Comparison of ENCODE assay signal across 8 cellular contexts in the genomic region with DNA sequence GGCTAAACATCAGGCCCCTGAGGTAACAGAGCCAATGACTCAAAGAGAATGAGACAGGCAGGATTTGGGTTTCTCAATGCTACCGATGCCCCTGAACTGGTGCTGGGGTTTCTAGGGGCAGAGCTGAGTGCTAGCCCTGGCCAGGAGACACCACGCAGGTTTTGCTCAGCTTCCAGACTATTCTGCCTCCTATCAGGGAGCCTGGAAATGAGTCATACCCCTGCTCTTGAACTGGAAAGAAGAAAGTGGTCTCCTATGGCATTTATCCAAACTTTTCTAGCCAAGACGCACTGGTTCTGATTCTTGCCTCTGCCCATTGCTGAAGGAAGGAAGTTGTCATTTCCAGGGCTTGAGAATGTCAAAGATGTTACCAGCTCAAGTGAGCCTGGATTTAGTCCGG.
"Had no signal": no experiment of that assay in that cellular context is flagged by ENCODE, and none has a peak within 500 bp of the region (broad histone marks: within the 10 kb centered on the region; RNA-seq: fewer than 3 reads in every experiment).

No MANE protein-coding gene starts in this region.

- DNase-seq: GDM1, GF-D8 had no signal

- H3K4me3 ChIP-seq: GM12878 had no signal

- ATAC-seq: GM12878 had no signal

- FAIRE-seq: G401.6, GM12878, GM12891, GM12892, GM18507, GM19239 had no signal
